Comparison of ENCODE assay signal across 11 cellular contexts in the genomic region with DNA sequence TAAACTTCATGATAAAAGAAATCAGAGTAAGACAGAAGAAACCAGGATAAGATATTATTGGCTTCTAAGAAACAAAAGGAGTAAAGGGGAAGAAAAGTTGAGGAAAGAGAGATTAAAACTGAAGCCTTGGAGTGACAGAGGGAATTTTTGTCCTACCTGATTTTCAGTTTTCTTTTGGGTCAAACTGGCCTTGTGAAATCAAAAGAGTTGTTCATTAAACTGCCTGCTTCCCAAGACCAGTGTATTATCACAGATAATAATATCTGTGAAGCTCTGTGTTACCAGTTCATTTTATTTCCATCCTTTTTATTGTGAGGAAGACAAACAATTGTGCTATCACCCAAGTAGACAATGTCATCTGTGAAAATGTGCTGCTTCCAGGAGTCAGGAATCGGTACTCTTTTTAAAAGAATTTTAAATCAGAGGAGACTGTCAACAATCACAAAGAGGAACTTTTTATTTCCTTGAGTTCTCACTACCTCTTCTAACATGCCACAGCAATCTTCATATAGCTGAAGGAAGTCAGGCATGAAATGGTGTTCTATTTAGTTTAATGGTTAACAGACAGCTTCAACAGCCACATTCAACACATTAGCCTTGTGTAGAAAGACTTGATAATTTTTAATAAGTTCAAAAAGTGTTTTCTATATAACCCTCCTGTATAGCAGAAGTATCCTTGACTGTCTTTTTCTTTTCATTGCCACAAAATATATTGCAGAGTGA.
DNase-seq lines count a peak whose midpoint lies in the region; ATAC-seq and TF ChIP-seq lines count a peak whose summit lies in the region.
"Had no signal": no experiment of that assay in that cellular context is flagged by ENCODE, and none has a peak within 500 bp of the region (broad histone marks: within the 10 kb centered on the region; RNA-seq: fewer than 3 reads in every experiment).

No MANE protein-coding gene starts in this region.

- no peaks in the 10 kb centered on the region for H3K27me3 Mint-ChIP-seq in H9 (ENCODE audit: low read depth)
- H3K27me3 Mint-ChIP-seq in CD4-positive, alpha-beta T cell = no peaks in the 10 kb centered on the region

- no peak overlapping the region for H3K27ac ChIP-seq in H9 (ENCODE audit: insufficient read length, low read depth, low read length)
- H3K27ac ChIP-seq in CD4-positive, alpha-beta T cell (ENCODE audit: low read depth, low read length) = no peak overlapping the region
- no peak overlapping the region for H3K27ac ChIP-seq in testis

- no peak overlapping the region; a peak in 1 of 7 replicates for H3K27ac Mint-ChIP-seq in H9
- H3K27ac Mint-ChIP-seq in CD4-positive, alpha-beta T cell = no peak overlapping the region

- H3K4me1 ChIP-seq in H9 (ENCODE audit: insufficient read depth, low read length) (no peaks in the 10 kb centered on the region), testis (no peaks in the 10 kb centered on the region)

- no peak overlapping the region for H2BK20ac ChIP-seq in H9 (ENCODE audit: low read depth, low read length, poor library complexity, severe bottlenecking)

- no peaks in the 10 kb centered on the region for H3K36me3 ChIP-seq in testis (ENCODE audit: low read depth, missing control alignments)

- intact Hi-C loops in CD4-positive, alpha-beta T cell (cut with DNase I, micrococcal nuclease) = no loop called here
- intact Hi-C loops in testis (cut with DNase I; ENCODE audit: low total_unique reads) = no loop called here

- H4K91ac ChIP-seq in H9 (ENCODE audit: insufficient read length, low read depth, low read length) = no peak overlapping the region

- H3K18ac ChIP-seq in H9 (ENCODE audit: insufficient read length, low read depth, low read length) = no peak overlapping the region

- no peak overlapping the region for H3K9ac ChIP-seq in H9 (ENCODE audit: extremely low read depth, insufficient read length, low read length)

- no peak overlapping the region for H2AFZ ChIP-seq in H9 (ENCODE audit: low read length)

- no peak overlapping the region for H2BK15ac ChIP-seq in H9 (ENCODE audit: low read depth, low read length)

- POLR2A ChIA-PET in CD4-positive, alpha-beta T cell (lab: Charles Lee) = no interaction called here

- CTCF ChIA-PET in CD4-positive, alpha-beta T cell (lab: Charles Lee) = no interaction called here

- no CpG with 5 or more reads among the region's 1 CpG for WGBS in H9 (ENCODE audit: extremely low coverage, insufficient read length, low lambda C conversion rate)
- WGBS in testis, 2 donors = 76 to 96% methylated on average over 1 of the region's 1 CpG

- H3K14ac ChIP-seq in H9 (ENCODE audit: insufficient read depth, low read length) = no peak overlapping the region

- H3K56ac ChIP-seq in H9 (ENCODE audit: insufficient read length, low read depth, low read length) = no peak overlapping the region

- ATAC-seq in GM19395 (IDR thresholded peaks at IDR 0.05; ENCODE audit: unreplicated experiment) (peak; percentile 91), HG02763 (IDR thresholded peaks at IDR 0.05; ENCODE audit: unreplicated experiment) (peak; percentile 82), HG03457 (IDR thresholded peaks at IDR 0.05; ENCODE audit: unreplicated experiment) (peak; percentile 85)
- ATAC-seq in CD4-positive, alpha-beta T cell (ENCODE audit: poor library complexity) = no peak
- ATAC-seq: activated T-cell treated with anti-CD3 and anti-CD28 coated beads, Interleukin-2, amount 50 U/mL, for 4 hours had no signal

- H2BK12ac ChIP-seq in H9 (ENCODE audit: insufficient read length, low read depth, low read length) = no peak overlapping the region

- no peaks in the 10 kb centered on the region for H3K23me2 ChIP-seq in H9 (ENCODE audit: insufficient read length, low read depth, low read length, poor library complexity, severe bottlenecking)

- TF ChIP-seq CTCF in H9 (conservative IDR thresholded peaks at IDR 0.05) (no peak), testis (IDR thresholded peaks at IDR 0.05) (no peak)
- no peak for TF ChIP-seq CTCF in CD4-positive, alpha-beta T cell (IDR thresholded peaks at IDR 0.05)

- no peaks in the 10 kb centered on the region for H4K20me1 ChIP-seq in H9 (ENCODE audit: control insufficient read depth, insufficient read depth, insufficient read length)

- H2AK5ac ChIP-seq in H9 (ENCODE audit: insufficient read length, low read length) = no peak overlapping the region

- peaks cover 0 to 4% (median 0%) of the 10 kb centered on the region in 3 experiments; a peak in 1 of 7 replicates for H3K36me3 Mint-ChIP-seq in H9 (ENCODE audit: insufficient read depth in 1 of 3, low read depth in 3 of 3)
- no peaks in the 10 kb centered on the region for H3K36me3 Mint-ChIP-seq in CD4-positive, alpha-beta T cell (ENCODE audit: low read depth)

- no peak for TF ChIP-seq POLR2A in testis (IDR thresholded peaks at IDR 0.05)

- H4K5ac ChIP-seq in H9 (ENCODE audit: insufficient read length, low read depth, low read length) = no peak overlapping the region

- no peaks in the 10 kb centered on the region for H3K9me3 Mint-ChIP-seq in H9
- peaks cover 4% of the 10 kb centered on the region for H3K9me3 Mint-ChIP-seq in CD4-positive, alpha-beta T cell

- no peaks in the 10 kb centered on the region for H3K79me2 ChIP-seq in H9 (ENCODE audit: insufficient read depth, low read length)

- no peak overlapping the region for H2BK120ac ChIP-seq in H9 (ENCODE audit: low read depth, low read length, poor library complexity, severe bottlenecking)

- H3T11ph ChIP-seq in H9 (ENCODE audit: low read length) = no peak overlapping the region

- H3K4me3 ChIP-seq in testis = no peak overlapping the region

- H3K79me1 ChIP-seq in H9 (ENCODE audit: insufficient read depth, low read depth, low read length, poor library complexity, severe bottlenecking) = no peaks in the 10 kb centered on the region

- no peak overlapping the region for H2BK5ac ChIP-seq in H9 (ENCODE audit: insufficient read length, low read length)

- H3K9me3 ChIP-seq in H9 (ENCODE audit: control insufficient read depth, low read depth, low read length) = no peaks in the 10 kb centered on the region
- no peaks in the 10 kb centered on the region for H3K9me3 ChIP-seq in CD4-positive, alpha-beta T cell (ENCODE audit: control insufficient read depth, low read length)
- no peaks in the 10 kb centered on the region for H3K9me3 ChIP-seq in testis

- H4K8ac ChIP-seq in H9 (replicated peaks; ENCODE audit: insufficient read length, low read depth, low read length) = no peak overlapping the region

- DNase-seq in H9 (no peak), HK-2 (ENCODE audit: unreplicated experiment) (no peak), testis (no peak)
- DNase-seq in CD4-positive, alpha-beta T cell = no peak
- DNase-seq: activated T-cell treated with anti-CD3 and anti-CD28 coated beads, Interleukin-2, amount 50 U/mL, for 4 hours; cortex of kidney; GF-D8; stimulated activated CD4-positive, alpha-beta T cell treated with anti-CD3 and anti-CD28 coated beads, Interleukin-12 subunit alpha, Interleukin-12 subunit beta, amount 100 ng/mL, for 4 hours had no signal

- H3K23ac ChIP-seq in H9 (ENCODE audit: insufficient read length, low read depth, low read length) = no peak overlapping the region

- H3K4me2 ChIP-seq in H9 (ENCODE audit: insufficient read depth, insufficient read length, low read length) = no peak overlapping the region

- no peaks in the 10 kb centered on the region for H3K27me3 ChIP-seq in H9 (ENCODE audit: insufficient read depth, low read length)
- H3K27me3 ChIP-seq in CD4-positive, alpha-beta T cell (ENCODE audit: control insufficient read depth, insufficient read depth, low read length) = no peaks in the 10 kb centered on the region
- H3K27me3 ChIP-seq in testis = no peaks in the 10 kb centered on the region

- peaks cover 3 to 4% of the 10 kb centered on the region in 2 experiments for H3K4me1 Mint-ChIP-seq in H9
- H3K4me1 Mint-ChIP-seq in CD4-positive, alpha-beta T cell (ENCODE audit: low read depth) = no peaks in the 10 kb centered on the region

- H3K4ac ChIP-seq in H9 (ENCODE audit: low read depth, low read length) = no peak overlapping the region

- H3K4me3 Mint-ChIP-seq in H9 = no peak overlapping the region
- H3K4me3 Mint-ChIP-seq in CD4-positive, alpha-beta T cell = no peak overlapping the region
- H3K4me3 Mint-ChIP-seq: activated T-cell treated with anti-CD3 and anti-CD28 coated beads, Interleukin-2, amount 50 U/mL, for 4 hours had no signal
